8 cellular contexts compared by ENCODE assay signal in the genomic region with DNA sequence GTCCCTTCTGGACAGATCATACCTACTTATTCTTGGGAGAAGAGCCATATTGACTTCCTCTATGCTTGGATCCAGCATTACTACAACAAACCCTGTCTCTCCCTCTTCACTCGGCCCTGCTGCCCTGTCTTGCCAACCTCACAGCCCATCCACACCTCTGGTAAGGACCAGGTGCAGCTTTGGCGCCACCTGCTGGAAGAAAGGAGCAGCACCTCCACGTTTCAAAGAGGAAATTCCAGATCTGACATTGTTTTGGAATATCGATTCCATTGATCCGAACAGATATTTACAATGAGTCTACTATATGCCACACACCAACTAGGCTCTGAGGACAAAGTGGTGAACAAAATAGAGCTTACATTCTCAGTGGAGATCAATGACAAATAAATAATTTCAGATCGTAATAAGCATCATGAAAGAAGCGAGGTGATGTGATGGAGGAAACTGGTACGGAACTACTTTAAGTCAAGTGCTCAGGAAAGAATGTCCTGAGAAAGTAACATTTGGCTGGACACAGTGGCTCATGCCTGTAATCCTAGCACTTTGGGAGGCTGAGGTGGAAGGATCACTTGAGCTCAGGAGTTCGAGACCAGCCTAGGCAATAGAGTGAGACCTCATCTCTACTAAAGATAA. TPM values are rescaled to one million over a fixed set of nuclear protein-coding genes. Genes with fewer than 3 reads are reported as not detected.
DNase-seq lines count a peak whose midpoint lies in the region; ATAC-seq lines count a peak whose summit lies in the region.

No MANE protein-coding gene starts in this region.

- DNase-seq in Ammon's horn (ENCODE audit: low spot score) (peak; percentile 85), HAP-1 (ENCODE audit: low spot score in 2 of 2) (peak; percentile 64 to 88), NCI-H526 (lab: John Stamatoyannopoulos, UW) (peak; percentile 55 to 90), lung microvascular endothelial cell (ENCODE audit: low read depth in 2 of 2) (peak; percentile 63 to 74)
- peak; percentile 78 to 82 for DNase-seq in activated CD4-positive, alpha-beta T cell treated with anti-CD3 and anti-CD28 coated beads, Interleukin-2, amount 50 U/mL, for 48 hours
- peak; percentile 73 for DNase-seq in effector CD4-positive, alpha-beta T cell
- DNase-seq in stimulated activated CD8-positive, alpha-beta memory T cell treated with anti-CD3 and anti-CD28 coated beads, Interleukin-15, amount 100 ng/mL, for 4 hours (ENCODE audit: low read depth in 2 of 2), result peak; percentile 34 to 55

- no peaks in the 10 kb centered on the region for H3K9me3 ChIP-seq in HAP-1

- no peak overlapping the region for H3K4me3 ChIP-seq in HAP-1

- H3K27me3 ChIP-seq in HAP-1 (ENCODE audit: low read depth), result no peaks in the 10 kb centered on the region

- ATAC-seq in GM21423 (IDR thresholded peaks at IDR 0.05; ENCODE audit: unreplicated experiment), result no peak

- in situ Hi-C loops in HAP-1 (cut with MboI; ENCODE audit: low sequenced_read_pairs), result loop anchor here (5.0 kb wide), 2 partner anchors 56 to 151 kb away; no protein-coding TSS in a partner anchor

- peaks cover 7% of the 10 kb centered on the region for H3K36me3 ChIP-seq in HAP-1 (replicated peaks)

- peaks cover 3% of the 10 kb centered on the region; the same call in 1 of the 2 replicates for H3K4me1 ChIP-seq in HAP-1

RNA-seq across cellular contexts. Expression of a gene that starts 18.7 kb away (rescaled TPM):
- total RNA-seq in lung microvascular endothelial cell, result under 0.01 and 0.44 TPM in 2 replicates
